In genomic region chr4:165208741-165209388, GRCh38 we compare ENCODE assay signal across 8 cellular contexts. TPM values are rescaled to one million over a fixed set of nuclear protein-coding genes. Genes with fewer than 3 reads are reported as not detected.
DNase-seq lines count a peak whose midpoint lies in the region; ATAC-seq, FAIRE-seq and TF ChIP-seq lines count a peak whose summit lies in the region.

No MANE protein-coding gene starts in this region.

- H3K27ac ChIP-seq in 22Rv1 (peak overlapping the region; percentile 72; the same call in 1 of the 2 replicates), kidney (ENCODE audit: low read depth in 2 of 2, low read length in 2 of 2) (peak overlapping the region in 1 of 2 donors; percentile 48), thyroid gland (peak overlapping the region; percentile 58 to 77 (median 60))

- H3K4me1 ChIP-seq in kidney (ENCODE audit: control insufficient read depth in 1 of 2, insufficient read depth in 1 of 2, low read depth in 1 of 2, low read length in 2 of 2) (peaks cover 4 to 8% of the 10 kb centered on the region in 2 donors), thyroid gland (peaks cover 18 to 35% of the 10 kb centered on the region in 2 donors)

- TF ChIP-seq POLR2A in thyroid gland (IDR thresholded peaks at IDR 0.05): no peak

- H3K9me3 Mint-ChIP-seq in HFFc6: no peaks in the 10 kb centered on the region
- H3K9me3 Mint-ChIP-seq in activated T-cell treated with anti-CD3 and anti-CD28 coated beads, Interleukin-2, amount 50 U/mL, for 4 hours: no peaks in the 10 kb centered on the region

- 34 to 37% methylated on average over 10 of the region's 10 CpGs for WGBS in thyroid gland, 2 donors

- peak overlapping the region; percentile 87 for H3K4me3 Mint-ChIP-seq in HFFc6
- peak overlapping the region; percentile 91 for H3K4me3 Mint-ChIP-seq in activated T-cell treated with anti-CD3 and anti-CD28 coated beads, Interleukin-2, amount 50 U/mL, for 4 hours

- H3K27me3 ChIP-seq in thyroid gland: no peaks in the 10 kb centered on the region

- DNase-seq in HFFc6: no peak
- peak; percentile 17 for DNase-seq in activated T-cell treated with anti-CD3 and anti-CD28 coated beads, Interleukin-2, amount 50 U/mL, for 4 hours
- DNase-seq in kidney: no peak
- DNase-seq in thyroid gland: peak; percentile 35 to 57
- no peak for DNase-seq in SKM-1 (lab: John Stamatoyannopoulos, UW; ENCODE audit: unreplicated experiment)
- no peak for DNase-seq in foreskin melanocyte

- H3K27me3 Mint-ChIP-seq in HFFc6 (ENCODE audit: insufficient read depth): no peaks in the 10 kb centered on the region
- H3K27me3 Mint-ChIP-seq in activated T-cell treated with anti-CD3 and anti-CD28 coated beads, Interleukin-2, amount 50 U/mL, for 4 hours (ENCODE audit: low read depth): no peaks in the 10 kb centered on the region

- H3K9ac ChIP-seq in kidney (ENCODE audit: low read length in 2 of 2): peak overlapping the region; percentile 2 to 43

- no peak overlapping the region for H3K27ac Mint-ChIP-seq in HFFc6

- intact Hi-C loops in kidney (cut with DNase I) (no loop called here), thyroid gland (cut with DNase I) (loop anchor here (10.0 kb wide), 1 partner anchor 116 kb away; the partner anchor contains the start of gene MSMO1)

- H3K4me1 Mint-ChIP-seq in HFFc6 (ENCODE audit: low read depth): peaks cover 64% of the 10 kb centered on the region
- peaks cover 77% of the 10 kb centered on the region for H3K4me1 Mint-ChIP-seq in activated T-cell treated with anti-CD3 and anti-CD28 coated beads, Interleukin-2, amount 50 U/mL, for 4 hours (ENCODE audit: low read depth)

- no peak for ATAC-seq in activated T-cell treated with anti-CD3 and anti-CD28 coated beads, Interleukin-2, amount 50 U/mL, for 4 hours
- ATAC-seq in GM19452 (IDR thresholded peaks at IDR 0.05; ENCODE audit: unreplicated experiment): no peak

- no peak for TF ChIP-seq CTCF in 22Rv1 (IDR thresholded peaks at IDR 0.05)
- TF ChIP-seq CTCF in HFFc6 (IDR thresholded peaks at IDR 0.05): no peak
- no peak for TF ChIP-seq CTCF in kidney (IDR thresholded peaks at IDR 0.05; ENCODE audit: borderline replicate concordance, extremely low read depth, insufficient read depth)
- no peak for TF ChIP-seq CTCF in thyroid gland (IDR thresholded peaks at IDR 0.05)

- H3K36me3 Mint-ChIP-seq in HFFc6 (ENCODE audit: low read depth): peaks cover 12% of the 10 kb centered on the region; the same call in 1 of the 2 replicates
- peaks cover 5% of the 10 kb centered on the region for H3K36me3 Mint-ChIP-seq in activated T-cell treated with anti-CD3 and anti-CD28 coated beads, Interleukin-2, amount 50 U/mL, for 4 hours (ENCODE audit: insufficient read depth)

- H3K36me3 ChIP-seq in kidney (ENCODE audit: control insufficient read depth in 1 of 2, insufficient read depth in 2 of 2, low read length in 2 of 2) (no peaks in the 10 kb centered on the region), thyroid gland (no peaks in the 10 kb centered on the region)

- H3K4me3 ChIP-seq in kidney (ENCODE audit: low read length in 2 of 2): peak overlapping the region; percentile 79 to 88
- H3K4me3 ChIP-seq in thyroid gland (replicated peaks in 1 of 3): peak overlapping the region in 2 of 3 donors; percentile 62 to 83

- FAIRE-seq in kidney (lab: Jason Lieb, UNC): no peak

- H3K9me3 ChIP-seq in kidney (ENCODE audit: control insufficient read depth in 1 of 2, low read length in 2 of 2): no peaks in the 10 kb centered on the region
- H3K9me3 ChIP-seq in thyroid gland: no peaks in the 10 kb centered on the region

RNA-seq across cellular contexts. Expression of gene KLHL2, which starts 1.5 kb away (rescaled TPM):
- total RNA-seq in HFFc6 (2021; fragmentation: NEBNext Ultra II Directional; extraction: Animal tissue kit (Norgen Biotek cat#: 25700)): 10 to 100 TPM; 10.9 to 13.7 (median 11.4) TPM
- 10 to 100 TPM; 13.8 to 19.3 (median 16.7) TPM for total RNA-seq in activated T-cell treated with anti-CD3 and anti-CD28 coated beads, Interleukin-2, amount 50 U/mL, for 4 hours
- total RNA-seq in kidney: 44.4 TPM
- 11.5 TPM for polyA plus RNA-seq in kidney (ENCODE audit: insufficient read depth, low read depth, low replicate concordance)
- total RNA-seq in thyroid gland: 10 to 100 TPM; 30.9 to 45.2 (median 35.8) TPM

Comparison
In these comparisons a context has a peak if more than half of its experiments do, and no peak if none do; other contexts are left out.
1. DNase-seq: peak in activated T-cell treated with anti-CD3 and anti-CD28 coated beads, Interleukin-2, amount 50 U/mL, for 4 hours (single experiment) and thyroid gland (2 of 2); none in HFFc6 (single experiment), kidney (single experiment), SKM-1 (single experiment) and foreskin melanocyte (single experiment).